Comparison of ENCODE assay signal across 1 cellular context in the genomic region with DNA sequence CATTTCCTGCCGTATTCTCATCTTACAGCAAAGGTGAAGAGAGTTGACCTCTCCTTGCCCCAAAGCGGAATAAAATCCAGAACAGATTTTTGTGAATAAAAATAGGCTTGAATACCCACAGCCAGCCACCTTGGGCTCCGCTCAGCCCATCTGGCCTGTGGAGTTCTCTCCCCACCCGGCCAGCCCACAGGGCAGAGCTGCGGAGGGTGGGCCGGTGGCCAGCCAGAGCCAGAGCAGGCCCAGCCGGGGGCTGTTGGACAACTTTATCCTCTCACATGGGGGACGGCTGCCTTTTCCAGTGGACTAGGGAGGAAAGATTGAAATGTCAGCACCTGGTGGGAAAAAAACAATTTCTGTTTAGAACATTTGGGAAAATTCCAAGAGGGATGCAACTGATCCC.
TF ChIP-seq lines count a peak whose summit lies in the region.

No MANE protein-coding gene starts in this region.

TF ChIP-seq in GM23338, 12 proteins besides CTCF, POLR2A, EP300 and RAD21 (continued from another document):
- TF ChIP-seq, protein P1, sequence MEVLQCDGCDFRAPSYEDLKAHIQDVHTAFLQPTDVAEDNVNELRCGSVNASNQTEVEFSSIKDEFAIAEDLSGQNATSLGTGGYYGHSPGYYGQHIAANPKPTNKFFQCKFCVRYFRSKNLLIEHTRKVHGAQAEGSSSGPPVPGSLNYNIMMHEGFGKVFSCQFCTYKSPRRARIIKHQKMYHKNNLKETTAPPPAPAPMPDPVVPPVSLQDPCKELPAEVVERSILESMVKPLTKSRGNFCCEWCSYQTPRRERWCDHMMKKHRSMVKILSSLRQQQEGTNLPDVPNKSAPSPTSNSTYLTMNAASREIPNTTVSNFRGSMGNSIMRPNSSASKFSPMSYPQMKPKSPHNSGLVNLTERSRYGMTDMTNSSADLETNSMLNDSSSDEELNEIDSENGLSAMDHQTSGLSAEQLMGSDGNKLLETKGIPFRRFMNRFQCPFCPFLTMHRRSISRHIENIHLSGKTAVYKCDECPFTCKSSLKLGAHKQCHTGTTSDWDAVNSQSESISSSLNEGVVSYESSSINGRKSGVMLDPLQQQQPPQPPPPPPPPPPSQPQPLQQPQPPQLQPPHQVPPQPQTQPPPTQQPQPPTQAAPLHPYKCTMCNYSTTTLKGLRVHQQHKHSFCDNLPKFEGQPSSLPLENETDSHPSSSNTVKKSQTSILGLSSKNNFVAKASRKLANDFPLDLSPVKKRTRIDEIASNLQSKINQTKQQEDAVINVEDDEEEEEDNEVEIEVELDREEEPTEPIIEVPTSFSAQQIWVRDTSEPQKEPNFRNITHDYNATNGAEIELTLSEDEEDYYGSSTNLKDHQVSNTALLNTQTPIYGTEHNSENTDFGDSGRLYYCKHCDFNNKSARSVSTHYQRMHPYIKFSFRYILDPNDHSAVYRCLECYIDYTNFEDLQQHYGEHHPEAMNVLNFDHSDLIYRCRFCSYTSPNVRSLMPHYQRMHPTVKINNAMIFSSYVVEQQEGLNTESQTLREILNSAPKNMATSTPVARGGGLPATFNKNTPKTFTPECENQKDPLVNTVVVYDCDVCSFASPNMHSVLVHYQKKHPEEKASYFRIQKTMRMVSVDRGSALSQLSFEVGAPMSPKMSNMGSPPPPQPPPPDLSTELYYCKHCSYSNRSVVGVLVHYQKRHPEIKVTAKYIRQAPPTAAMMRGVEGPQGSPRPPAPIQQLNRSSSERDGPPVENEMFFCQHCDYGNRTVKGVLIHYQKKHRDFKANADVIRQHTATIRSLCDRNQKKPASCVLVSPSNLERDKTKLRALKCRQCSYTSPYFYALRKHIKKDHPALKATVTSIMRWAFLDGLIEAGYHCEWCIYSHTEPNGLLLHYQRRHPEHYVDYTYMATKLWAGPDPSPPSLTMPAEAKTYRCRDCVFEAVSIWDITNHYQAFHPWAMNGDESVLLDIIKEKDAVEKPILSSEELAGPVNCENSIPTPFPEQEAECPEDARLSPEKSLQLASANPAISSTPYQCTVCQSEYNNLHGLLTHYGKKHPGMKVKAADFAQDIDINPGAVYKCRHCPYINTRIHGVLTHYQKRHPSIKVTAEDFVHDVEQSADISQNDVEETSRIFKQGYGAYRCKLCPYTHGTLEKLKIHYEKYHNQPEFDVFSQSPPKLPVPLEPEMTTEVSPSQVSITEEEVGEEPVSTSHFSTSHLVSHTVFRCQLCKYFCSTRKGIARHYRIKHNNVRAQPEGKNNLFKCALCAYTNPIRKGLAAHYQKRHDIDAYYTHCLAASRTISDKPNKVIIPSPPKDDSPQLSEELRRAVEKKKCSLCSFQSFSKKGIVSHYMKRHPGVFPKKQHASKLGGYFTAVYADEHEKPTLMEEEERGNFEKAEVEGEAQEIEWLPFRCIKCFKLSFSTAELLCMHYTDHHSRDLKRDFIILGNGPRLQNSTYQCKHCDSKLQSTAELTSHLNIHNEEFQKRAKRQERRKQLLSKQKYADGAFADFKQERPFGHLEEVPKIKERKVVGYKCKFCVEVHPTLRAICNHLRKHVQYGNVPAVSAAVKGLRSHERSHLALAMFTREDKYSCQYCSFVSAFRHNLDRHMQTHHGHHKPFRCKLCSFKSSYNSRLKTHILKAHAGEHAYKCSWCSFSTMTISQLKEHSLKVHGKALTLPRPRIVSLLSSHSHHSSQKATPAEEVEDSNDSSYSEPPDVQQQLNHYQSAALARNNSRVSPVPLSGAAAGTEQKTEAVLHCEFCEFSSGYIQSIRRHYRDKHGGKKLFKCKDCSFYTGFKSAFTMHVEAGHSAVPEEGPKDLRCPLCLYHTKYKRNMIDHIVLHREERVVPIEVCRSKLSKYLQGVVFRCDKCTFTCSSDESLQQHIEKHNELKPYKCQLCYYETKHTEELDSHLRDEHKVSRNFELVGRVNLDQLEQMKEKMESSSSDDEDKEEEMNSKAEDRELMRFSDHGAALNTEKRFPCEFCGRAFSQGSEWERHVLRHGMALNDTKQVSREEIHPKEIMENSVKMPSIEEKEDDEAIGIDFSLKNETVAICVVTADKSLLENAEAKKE (CRISPR knock-in tag; IDR thresholded peaks at IDR 0.05) = no peak
- TF ChIP-seq ZNF114 (CRISPR knock-in tag; IDR thresholded peaks at IDR 0.05) = no peak
- no peak for TF ChIP-seq EZH2 (IDR thresholded peaks at IDR 0.05; ENCODE audit: low read depth, unreplicated experiment)
- no peak for TF ChIP-seq NANOG (IDR thresholded peaks at IDR 0.05; ENCODE audit: borderline replicate concordance)
- TF ChIP-seq, protein P2, sequence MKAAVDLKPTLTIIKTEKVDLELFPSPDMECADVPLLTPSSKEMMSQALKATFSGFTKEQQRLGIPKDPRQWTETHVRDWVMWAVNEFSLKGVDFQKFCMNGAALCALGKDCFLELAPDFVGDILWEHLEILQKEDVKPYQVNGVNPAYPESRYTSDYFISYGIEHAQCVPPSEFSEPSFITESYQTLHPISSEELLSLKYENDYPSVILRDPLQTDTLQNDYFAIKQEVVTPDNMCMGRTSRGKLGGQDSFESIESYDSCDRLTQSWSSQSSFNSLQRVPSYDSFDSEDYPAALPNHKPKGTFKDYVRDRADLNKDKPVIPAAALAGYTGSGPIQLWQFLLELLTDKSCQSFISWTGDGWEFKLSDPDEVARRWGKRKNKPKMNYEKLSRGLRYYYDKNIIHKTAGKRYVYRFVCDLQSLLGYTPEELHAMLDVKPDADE (IDR thresholded peaks at IDR 0.05) = no peak
- no peak for TF ChIP-seq POLR2AphosphoS5 (IDR thresholded peaks at IDR 0.05; ENCODE audit: low read depth)
- no peak for TF ChIP-seq CREB1 (CRISPR knock-in tag; IDR thresholded peaks at IDR 0.05; ENCODE audit: low read depth)
- no peak for TF ChIP-seq REST (IDR thresholded peaks at IDR 0.05; ENCODE audit: unreplicated experiment)
- no peak for TF ChIP-seq ZNF331 (CRISPR knock-in tag; IDR thresholded peaks at IDR 0.05; ENCODE audit: low read depth)
- no peak for TF ChIP-seq JUNB (IDR thresholded peaks at IDR 0.05; ENCODE audit: unreplicated experiment)
- no peak for TF ChIP-seq EZH2phosphoT487 (IDR thresholded peaks at IDR 0.05; ENCODE audit: unreplicated experiment)
TF ChIP-seq in GM23338: peak in this region for 0.
